Comparison of ENCODE assay signal across 19 cellular contexts in the genomic region with DNA sequence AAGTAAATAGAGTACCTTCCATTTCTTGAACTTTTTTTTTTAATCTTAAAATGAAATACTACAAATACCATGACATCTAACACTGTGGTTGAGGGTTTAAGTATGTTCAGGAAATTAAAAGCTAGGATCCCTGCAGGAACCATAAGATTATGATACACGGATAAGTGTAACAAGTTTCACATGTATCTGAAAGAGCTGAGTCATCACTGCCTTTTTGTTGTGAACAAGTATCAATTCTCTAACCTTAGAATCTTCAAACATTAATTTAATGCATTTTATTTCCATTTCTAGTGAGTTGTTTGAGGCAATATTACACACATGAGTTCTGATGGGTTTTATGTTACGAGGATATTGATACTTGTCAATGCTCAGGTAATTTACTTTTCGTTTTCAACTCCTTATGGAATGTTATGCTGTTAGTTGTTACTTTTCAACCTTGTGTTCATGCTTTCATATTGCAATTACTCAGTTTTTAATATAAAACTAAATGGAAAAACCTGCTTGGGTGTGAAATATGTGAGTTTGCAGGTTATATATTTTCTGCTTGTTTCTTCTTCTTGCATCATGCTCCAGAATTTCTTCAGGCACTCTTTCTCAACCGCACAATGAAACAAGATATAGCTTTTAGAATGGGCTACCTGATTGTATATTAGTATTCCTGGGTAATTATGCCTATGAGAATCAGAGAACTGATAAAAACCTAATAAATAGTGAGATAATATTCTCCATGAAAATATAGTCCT.
"Had no signal": no experiment of that assay in that cellular context is flagged by ENCODE, and none has a peak within 500 bp of the region (broad histone marks: within the 10 kb centered on the region; RNA-seq: fewer than 3 reads in every experiment).

No MANE protein-coding gene starts in this region.

- H3K36me3 ChIP-seq: esophagus muscularis mucosa, gastrocnemius medialis, heart right ventricle, neutrophil, sigmoid colon, stomach, thoracic aorta, transverse colon had no signal

- H3K9me3 ChIP-seq: esophagus muscularis mucosa, gastrocnemius medialis, heart right ventricle, mucosa of descending colon, neutrophil, sigmoid colon, stomach, thoracic aorta, transverse colon had no signal

- H3K27ac Mint-ChIP-seq: effector memory CD8-positive, alpha-beta T cell; naive thymus-derived CD8-positive, alpha-beta T cell had no signal

- DNase-seq: effector memory CD8-positive, alpha-beta T cell; gastrocnemius medialis; heart right ventricle; hypothalamus; islet precursor cell; mucosa of descending colon; naive thymus-derived CD8-positive, alpha-beta T cell; posterior cingulate gyrus; sigmoid colon; stimulated activated naive CD4-positive, alpha-beta T cell; stomach; substantia nigra; transverse colon had no signal

- ATAC-seq: effector memory CD8-positive, alpha-beta T cell; gastrocnemius medialis; heart right ventricle; left lobe of liver; mucosa of descending colon; naive thymus-derived CD8-positive, alpha-beta T cell had no signal

- H3K27ac ChIP-seq: epithelial cell of prostate, esophagus muscularis mucosa, gastrocnemius medialis, heart right ventricle, neutrophil, sigmoid colon, skin epidermis, stomach, thoracic aorta, transverse colon had no signal

- H3K4me3 ChIP-seq: esophagus muscularis mucosa, gastrocnemius medialis, heart right ventricle, mucosa of descending colon, sigmoid colon, skin epidermis, stomach, thoracic aorta, transverse colon had no signal

- H3K9me3 Mint-ChIP-seq: effector memory CD8-positive, alpha-beta T cell; naive thymus-derived CD8-positive, alpha-beta T cell had no signal

- H3K4me1 Mint-ChIP-seq: naive thymus-derived CD8-positive, alpha-beta T cell had no signal

- H3K27me3 Mint-ChIP-seq: effector memory CD8-positive, alpha-beta T cell; naive thymus-derived CD8-positive, alpha-beta T cell had no signal

- H3K4me1 ChIP-seq: esophagus muscularis mucosa, gastrocnemius medialis, heart right ventricle, sigmoid colon, stomach, transverse colon had no signal

- H3K27me3 ChIP-seq: esophagus muscularis mucosa, gastrocnemius medialis, heart right ventricle, neutrophil, sigmoid colon, stomach, transverse colon had no signal

- H3K4me3 Mint-ChIP-seq: effector memory CD8-positive, alpha-beta T cell; naive thymus-derived CD8-positive, alpha-beta T cell had no signal

- H3K36me3 Mint-ChIP-seq: naive thymus-derived CD8-positive, alpha-beta T cell had no signal
